ENCODE assay signal across 8 cellular contexts in the genomic region with DNA sequence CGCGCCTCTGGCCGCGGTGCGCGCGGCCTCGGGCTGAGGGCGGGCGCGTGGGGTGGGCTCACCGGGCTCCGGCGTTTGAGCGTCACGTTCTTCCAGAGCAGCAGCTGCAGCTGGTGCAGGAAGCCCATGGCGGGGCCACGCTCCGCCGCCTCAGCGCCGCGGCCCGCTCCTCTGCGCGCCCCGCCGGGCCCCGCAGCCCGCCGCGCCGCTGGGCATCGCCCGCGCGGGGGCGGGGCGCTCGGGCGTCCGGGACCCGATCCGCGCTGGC. TPM values are rescaled to one million over a fixed set of nuclear protein-coding genes. Genes with fewer than 3 reads are reported as not detected.
DNase-seq lines count a peak whose midpoint lies in the region; ATAC-seq, FAIRE-seq and TF ChIP-seq lines count a peak whose summit lies in the region.

A gene with protein sequence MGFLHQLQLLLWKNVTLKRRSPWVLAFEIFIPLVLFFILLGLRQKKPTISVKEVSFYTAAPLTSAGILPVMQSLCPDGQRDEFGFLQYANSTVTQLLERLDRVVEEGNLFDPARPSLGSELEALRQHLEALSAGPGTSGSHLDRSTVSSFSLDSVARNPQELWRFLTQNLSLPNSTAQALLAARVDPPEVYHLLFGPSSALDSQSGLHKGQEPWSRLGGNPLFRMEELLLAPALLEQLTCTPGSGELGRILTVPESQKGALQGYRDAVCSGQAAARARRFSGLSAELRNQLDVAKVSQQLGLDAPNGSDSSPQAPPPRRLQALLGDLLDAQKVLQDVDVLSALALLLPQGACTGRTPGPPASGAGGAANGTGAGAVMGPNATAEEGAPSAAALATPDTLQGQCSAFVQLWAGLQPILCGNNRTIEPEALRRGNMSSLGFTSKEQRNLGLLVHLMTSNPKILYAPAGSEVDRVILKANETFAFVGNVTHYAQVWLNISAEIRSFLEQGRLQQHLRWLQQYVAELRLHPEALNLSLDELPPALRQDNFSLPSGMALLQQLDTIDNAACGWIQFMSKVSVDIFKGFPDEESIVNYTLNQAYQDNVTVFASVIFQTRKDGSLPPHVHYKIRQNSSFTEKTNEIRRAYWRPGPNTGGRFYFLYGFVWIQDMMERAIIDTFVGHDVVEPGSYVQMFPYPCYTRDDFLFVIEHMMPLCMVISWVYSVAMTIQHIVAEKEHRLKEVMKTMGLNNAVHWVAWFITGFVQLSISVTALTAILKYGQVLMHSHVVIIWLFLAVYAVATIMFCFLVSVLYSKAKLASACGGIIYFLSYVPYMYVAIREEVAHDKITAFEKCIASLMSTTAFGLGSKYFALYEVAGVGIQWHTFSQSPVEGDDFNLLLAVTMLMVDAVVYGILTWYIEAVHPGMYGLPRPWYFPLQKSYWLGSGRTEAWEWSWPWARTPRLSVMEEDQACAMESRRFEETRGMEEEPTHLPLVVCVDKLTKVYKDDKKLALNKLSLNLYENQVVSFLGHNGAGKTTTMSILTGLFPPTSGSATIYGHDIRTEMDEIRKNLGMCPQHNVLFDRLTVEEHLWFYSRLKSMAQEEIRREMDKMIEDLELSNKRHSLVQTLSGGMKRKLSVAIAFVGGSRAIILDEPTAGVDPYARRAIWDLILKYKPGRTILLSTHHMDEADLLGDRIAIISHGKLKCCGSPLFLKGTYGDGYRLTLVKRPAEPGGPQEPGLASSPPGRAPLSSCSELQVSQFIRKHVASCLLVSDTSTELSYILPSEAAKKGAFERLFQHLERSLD (N-terminal part only) (minus strand): TSS at position 225 of the 268 bp plus-strand sequence. CDS start 97 bp downstream, at position 128.

- CTCF ChIA-PET in activated CD8-positive, alpha-beta memory T cell treated with anti-CD3 and anti-CD28 coated beads, Interleukin-2, amount 10 ng/mL, durations not matched to agents 7 days and 5 days (lab: Charles Lee) = interaction anchor here (1.2 to 11.9 kb wide), 18 partner anchors 8 to 243 kb away, joined by 4 to 234 read pairs (median 14); partner anchors contain the start of genes AJM1, C8G, CLIC3 and FBXW5
- CTCF ChIA-PET in GM12878 (lab: Yijun Ruan, JAX) = interaction anchor here (2.0 to 4.7 kb wide), 2 partner anchors 19 to 79 kb away, joined by 14 to 65 read pairs; partner anchors contain the start of gene NPDC1

- H3K36me3 Mint-ChIP-seq in activated CD8-positive, alpha-beta memory T cell treated with anti-CD3 and anti-CD28 coated beads, Interleukin-2, amount 10 ng/mL, durations not matched to agents 7 days and 5 days = no peaks in the 10 kb centered on the region

- peak within 1 kb of the TSS; percentile 72 for H3K4me3 Mint-ChIP-seq in activated CD8-positive, alpha-beta memory T cell treated with anti-CD3 and anti-CD28 coated beads, Interleukin-2, amount 10 ng/mL, durations not matched to agents 7 days and 5 days

- H3K27me3 ChIP-seq in GM12878 (replicated peaks in 1 of 2; ENCODE audit: control insufficient read depth in 2 of 2, insufficient read depth in 2 of 2, low read length in 1 of 2) = peaks cover 0 to 2% of the 10 kb centered on the region in 2 experiments; a peak in 2 of 4 replicates
- H3K27me3 ChIP-seq in layer of hippocampus (ENCODE audit: control insufficient read depth, insufficient read depth, low read length) = no peaks in the 10 kb centered on the region
- no peaks in the 10 kb centered on the region for H3K27me3 ChIP-seq in subcutaneous abdominal adipose tissue (ENCODE audit: control insufficient read depth in 5 of 5, insufficient read depth in 4 of 5, low read length in 5 of 5)

- DNase-seq in activated CD8-positive, alpha-beta memory T cell treated with anti-CD3 and anti-CD28 coated beads, Interleukin-2, amount 10 ng/mL, durations not matched to agents 7 days and 5 days = no peak
- no peak for DNase-seq in activated CD8-positive, alpha-beta memory T cell treated with anti-CD3 and anti-CD28 coated beads for 24 hours
- no peak for DNase-seq in GM12878 (ENCODE audit: low read depth, low spot score)
- DNase-seq in T1000 (lab: John Stamatoyannopoulos, UW) = no peak

- no peak within 1 kb of the TSS for H3K27ac ChIP-seq in GM12878 (ENCODE audit: control insufficient read depth, insufficient read depth)
- peak within 1 kb of the TSS; percentile 99 for H3K27ac ChIP-seq in layer of hippocampus (ENCODE audit: low read depth, low read length)
- H3K27ac ChIP-seq in subcutaneous abdominal adipose tissue (ENCODE audit: low read depth, low read length) = no peak within 1 kb of the TSS

- POLR2A ChIA-PET in GM12878 (lab: Charles Lee) = no interaction called here

- in situ Hi-C loops in GM12878 (cut with MboI) = no loop called here

- no peak for FAIRE-seq in GM12878 (lab: Jason Lieb, UNC)

- RAD21 ChIA-PET in GM12878 (lab: Charles Lee; ENCODE audit: unreplicated experiment) = interaction anchor here (1.0 to 1.5 kb wide), 2 partner anchors 31 to 80 kb away, joined by 3 to 4 read pairs; no protein-coding TSS in a partner anchor

- peaks cover 3% of the 10 kb centered on the region for H3K27me3 Mint-ChIP-seq in activated CD8-positive, alpha-beta memory T cell treated with anti-CD3 and anti-CD28 coated beads, Interleukin-2, amount 10 ng/mL, durations not matched to agents 7 days and 5 days

- H3K9me3 ChIP-seq in GM12878 (replicated peaks; ENCODE audit: control insufficient read depth, insufficient read depth, low read length) (no peaks in the 10 kb centered on the region), subcutaneous abdominal adipose tissue (ENCODE audit: control insufficient read depth in 5 of 5, low read length in 5 of 5) (no peaks in the 10 kb centered on the region)

- no TSS peak for BruUV-seq in GM12878 (replicated peaks; lab: Mats Ljungman, UMichigan)

- H3K36me3 ChIP-seq in GM12878 (ENCODE audit: control insufficient read depth in 2 of 2, insufficient read depth in 2 of 2, low read length in 1 of 2) = no peaks in the 10 kb centered on the region
- no peaks in the 10 kb centered on the region for H3K36me3 ChIP-seq in subcutaneous abdominal adipose tissue (ENCODE audit: control insufficient read depth in 5 of 5, insufficient read depth in 5 of 5, low read length in 5 of 5)

- H3K4me2 ChIP-seq in GM12878 (ENCODE audit: control insufficient read depth, insufficient read depth) = peak within 1 kb of the TSS; percentile 77

- no peak for ATAC-seq in activated CD8-positive, alpha-beta memory T cell treated with anti-CD3 and anti-CD28 coated beads, Interleukin-2, amount 10 ng/mL, durations not matched to agents 7 days and 5 days
- ATAC-seq in GM12878 (no peak), GM21786 (IDR thresholded peaks at IDR 0.05; ENCODE audit: unreplicated experiment) (no peak), GM18502 (IDR thresholded peaks at IDR 0.05; ENCODE audit: poor library complexity, unreplicated experiment) (no peak)

- peak within 1 kb of the TSS; percentile 34; the same call in 1 of the 2 replicates for H2AFZ ChIP-seq in GM12878 (ENCODE audit: control insufficient read depth, low read depth, low read length)

- peaks cover 38% of the 10 kb centered on the region for H3K4me1 ChIP-seq in GM12878 (ENCODE audit: control insufficient read depth, insufficient read depth, low read length)
- H3K4me1 ChIP-seq in subcutaneous abdominal adipose tissue (ENCODE audit: control insufficient read depth in 5 of 5, insufficient read depth in 5 of 5, low read length in 5 of 5) = peaks cover 4 to 81% (median 54%) of the 10 kb centered on the region in 5 donors

- intact Hi-C loops in GM12878 (cut with micrococcal nuclease; ENCODE audit: unreplicated experiment) = no loop called here

- SMC1A ChIA-PET in GM12878 (lab: Charles Lee; ENCODE audit: uncharacterized antibody, unreplicated experiment) = no interaction called here

- no peak for TF ChIP-seq POLR2A in GM12878 (IDR thresholded peaks at IDR 0.05; ENCODE audit: low read depth, low read length)

- no peaks in the 10 kb centered on the region for H3K9me3 Mint-ChIP-seq in activated CD8-positive, alpha-beta memory T cell treated with anti-CD3 and anti-CD28 coated beads, Interleukin-2, amount 10 ng/mL, durations not matched to agents 7 days and 5 days (ENCODE audit: low read depth)

- no peaks in the 10 kb centered on the region for H3K79me2 ChIP-seq in GM12878 (ENCODE audit: control insufficient read depth, insufficient read depth, low read length)

- WGBS in GM12878 (ENCODE audit: insufficient coverage, insufficient replicate concordance, low lambda C conversion rate, missing lambda C conversion rate) = 1% methylated on average over 26 of the region's 45 CpGs

- H3K9ac ChIP-seq in GM12878 (ENCODE audit: control insufficient read depth, insufficient read depth, low read length) (no peak within 1 kb of the TSS), subcutaneous abdominal adipose tissue (ENCODE audit: low read length in 5 of 5) (peak within 1 kb of the TSS in 4 of 5 donors; percentile 48 to 79 (median 60))

- H3K4me1 Mint-ChIP-seq in activated CD8-positive, alpha-beta memory T cell treated with anti-CD3 and anti-CD28 coated beads, Interleukin-2, amount 10 ng/mL, durations not matched to agents 7 days and 5 days = peaks cover 54% of the 10 kb centered on the region

- H4K20me1 ChIP-seq in GM12878 (ENCODE audit: control insufficient read depth, insufficient read depth) = no peaks in the 10 kb centered on the region

- H3K4me3 ChIP-seq in GM12878 (peak within 1 kb of the TSS; percentile 68), subcutaneous abdominal adipose tissue (ENCODE audit: low read depth in 1 of 5, low read length in 5 of 5) (peak within 1 kb of the TSS; percentile 58 to 70 (median 63))

- TF ChIP-seq CTCF in GM12878 (IDR thresholded peaks at IDR 0.05 in 2 of 3, conservative IDR thresholded peaks at IDR 0.05 in 1 of 3; ENCODE audit: control insufficient read depth in 2 of 3, extremely low read depth in 1 of 3, insufficient read depth in 1 of 3, low read depth in 3 of 3, low read length in 3 of 3) = no peak

- TF ChIP-seq EP300 in GM12878 (IDR thresholded peaks at IDR 0.05; ENCODE audit: borderline replicate concordance in 1 of 2, control insufficient read depth in 1 of 2, low read depth in 2 of 2, low read length in 2 of 2) = no peak

- H3K27ac Mint-ChIP-seq in activated CD8-positive, alpha-beta memory T cell treated with anti-CD3 and anti-CD28 coated beads, Interleukin-2, amount 10 ng/mL, durations not matched to agents 7 days and 5 days = peak within 1 kb of the TSS; percentile 90

- no peak for TF ChIP-seq RAD21 in GM12878 (IDR thresholded peaks at IDR 0.05; ENCODE audit: insufficient read depth, low read depth, low read length)

RNA-seq across cellular contexts. Expression of the gene that starts here (rescaled TPM):
- total RNA-seq in activated CD8-positive, alpha-beta memory T cell treated with anti-CD3 and anti-CD28 coated beads, Interleukin-2, amount 10 ng/mL, durations not matched to agents 7 days and 5 days = 10 to 100 TPM; 30.0 to 73.6 TPM
- 6.5 and 6.7 TPM in 2 replicates for total RNA-seq in GM12878 (2013; cell fraction: nucleolus; rRNA removed)
- 0.93 and 1.2 TPM in 2 replicates for total RNA-seq in GM12878 (2014; rRNA removed)
- total RNA-seq in GM12878 (2014; rRNA removed; fragmentation: Illumina TruSeq; extraction: Trizol) = 0.13 and 0.46 TPM in 2 replicates
- 1.8 and 2.6 TPM in 2 replicates for total RNA-seq in GM12878 (2021)
- polyA plus RNA-seq in GM12878 (2011; ENCODE audit: low read depth) = 1.1 TPM
- 1.2 and 2.3 TPM in 2 replicates for polyA plus RNA-seq in GM12878 (2011; rRNA removed)
- polyA plus RNA-seq in GM12878 (2011; cell fraction: cytosol; rRNA removed) = 3.5 and 5.1 TPM in 2 replicates
- polyA plus RNA-seq in GM12878 (2011; cell fraction: nucleus; rRNA removed) = 59.2 and 70.7 TPM in 2 replicates
- 2.2 and 2.7 TPM in 2 replicates for polyA plus RNA-seq in GM12878 (2012)
- polyA plus RNA-seq in GM12878 (2014; fragmentation: Illumina TruSeq; extraction: Trizol) = 0.08 and 0.34 TPM in 2 replicates
- not detected for polyA plus RNA-seq in GM12878 (2014; fragmentation: Nextera tagmentation; extraction: Ambion mirVana)
- 1.1 and 2.7 TPM in 2 replicates for polyA plus RNA-seq in GM12878 (2014; rRNA removed)
- under 1 TPM; 0.25 to 0.35 TPM for polyA plus RNA-seq in GM12878 (2016; fragmentation: Nextera tagmentation; extraction: Ambion mirVana)
- 2.4 and 4.2 TPM in 2 replicates for polyA minus RNA-seq in GM12878 (2011; rRNA and poly(A)+ RNA removed)
- polyA minus RNA-seq in GM12878 (2011; cell fraction: cytosol; rRNA and poly(A)+ RNA removed) = 2.7 and 3.4 TPM in 2 replicates
- 6.6 and 12.3 TPM in 2 replicates for polyA minus RNA-seq in GM12878 (2011; cell fraction: nucleus; rRNA and poly(A)+ RNA removed)

Comparison
In these comparisons a context has a peak if more than half of its experiments do, and no peak if none do; other contexts are left out.
1. RNA of the gene that starts here (total RNA-seq): 30.0 to 73.6 TPM in activated CD8-positive, alpha-beta memory T cell treated with anti-CD3 and anti-CD28 coated beads, Interleukin-2, amount 10 ng/mL, durations not matched to agents 7 days and 5 days; 0.13 to 6.7 TPM in GM12878; every median in the first group is over 4 times any median in the second.